1 cellular context compared by ENCODE assay signal in genomic region chr6:152094992-152095592, GRCh38.
A peak's percentile ranks its signal among the peaks of the same experiment; 100 is the strongest.
TF ChIP-seq lines count a peak whose summit lies in the region.

No MANE protein-coding gene starts in this region.

TF ChIP-seq in IMR-90, 13 proteins besides CTCF, POLR2A, EP300 and RAD21 (continued from another document):
- TF ChIP-seq CHD1 (IDR thresholded peaks at IDR 0.05; ENCODE audit: low read depth, low read length): peak; percentile 69; the same call in 1 of the 2 replicates
